Comparison of ENCODE assay signal across 2 cellular contexts in the genomic region with DNA sequence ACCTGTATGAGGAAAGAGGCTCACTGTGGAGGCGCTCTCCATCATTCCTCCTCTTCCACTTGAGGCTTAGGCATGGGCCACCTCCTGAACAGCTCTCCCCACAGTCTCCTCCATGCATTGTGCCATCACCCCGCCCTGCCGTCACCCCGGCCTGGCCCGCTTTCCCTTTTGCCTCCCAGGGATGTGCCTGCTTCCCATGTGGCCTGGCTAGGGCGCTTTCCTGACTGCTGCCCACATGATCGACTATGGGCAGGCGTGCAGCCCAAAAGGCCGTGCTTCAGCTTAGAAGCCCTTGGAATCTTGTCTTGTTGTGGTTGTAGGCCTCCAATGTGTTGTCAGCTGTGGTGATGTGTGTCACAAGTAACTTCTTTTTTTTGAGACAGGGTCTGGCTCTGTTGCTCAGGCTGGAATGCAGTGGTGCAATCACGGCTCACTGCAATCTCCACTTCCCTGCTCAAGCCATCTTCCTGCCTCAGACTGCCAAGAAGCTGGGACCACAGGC.
TF ChIP-seq lines count a peak whose summit lies in the region.

No MANE protein-coding gene starts in this region.

TF ChIP-seq in HepG2, 621 proteins besides CTCF, POLR2A, EP300 and RAD21:
- TF ChIP-seq TOPORS (CRISPR knock-in tag; IDR thresholded peaks at IDR 0.05) (no peak), ZBTB38 (CRISPR knock-in tag; IDR thresholded peaks at IDR 0.05) (peak; percentile 78; the same call in 1 of the 2 replicates), TEAD3 (CRISPR knock-in tag; optimal IDR thresholded peaks at IDR 0.05; ENCODE audit: borderline replicate concordance) (peak; percentile 61), CEBPB (IDR thresholded peaks at IDR 0.05; ENCODE audit: borderline replicate concordance, low read depth, low read length) (peak; percentile 45; the same call in 1 of the 2 replicates), ZNF589 (CRISPR knock-in tag; conservative IDR thresholded peaks at IDR 0.05) (no peak), CBFB (CRISPR knock-in tag; IDR thresholded peaks at IDR 0.05) (no peak), POLR2AphosphoS5 (IDR thresholded peaks at IDR 0.05; ENCODE audit: low read depth, low read length) (no peak), ZNF768 (CRISPR knock-in tag; IDR thresholded peaks at IDR 0.05) (peak; percentile 36; the same call in 1 of the 2 replicates), SALL1 (CRISPR knock-in tag; IDR thresholded peaks at IDR 0.05) (no peak), GTF3A (CRISPR knock-in tag; conservative IDR thresholded peaks at IDR 0.05) (no peak), ADNP (CRISPR knock-in tag; IDR thresholded peaks at IDR 0.05) (no peak), MED1 (CRISPR knock-in tag; IDR thresholded peaks at IDR 0.05) (no peak), NFKB2 (CRISPR knock-in tag; IDR thresholded peaks at IDR 0.05; ENCODE audit: borderline replicate concordance) (0 out of 2 replicates have a peak, but pooled peaks have one; percentile 18), NRL (CRISPR knock-in tag; IDR thresholded peaks at IDR 0.05; ENCODE audit: borderline replicate concordance) (0 out of 2 replicates have a peak, but pooled peaks have one; percentile 21), MAFG (CRISPR knock-in tag; IDR thresholded peaks at IDR 0.05) (no peak), TMF1 (CRISPR knock-in tag; IDR thresholded peaks at IDR 0.05; ENCODE audit: low read depth) (no peak)
- TF ChIP-seq, protein P1, sequence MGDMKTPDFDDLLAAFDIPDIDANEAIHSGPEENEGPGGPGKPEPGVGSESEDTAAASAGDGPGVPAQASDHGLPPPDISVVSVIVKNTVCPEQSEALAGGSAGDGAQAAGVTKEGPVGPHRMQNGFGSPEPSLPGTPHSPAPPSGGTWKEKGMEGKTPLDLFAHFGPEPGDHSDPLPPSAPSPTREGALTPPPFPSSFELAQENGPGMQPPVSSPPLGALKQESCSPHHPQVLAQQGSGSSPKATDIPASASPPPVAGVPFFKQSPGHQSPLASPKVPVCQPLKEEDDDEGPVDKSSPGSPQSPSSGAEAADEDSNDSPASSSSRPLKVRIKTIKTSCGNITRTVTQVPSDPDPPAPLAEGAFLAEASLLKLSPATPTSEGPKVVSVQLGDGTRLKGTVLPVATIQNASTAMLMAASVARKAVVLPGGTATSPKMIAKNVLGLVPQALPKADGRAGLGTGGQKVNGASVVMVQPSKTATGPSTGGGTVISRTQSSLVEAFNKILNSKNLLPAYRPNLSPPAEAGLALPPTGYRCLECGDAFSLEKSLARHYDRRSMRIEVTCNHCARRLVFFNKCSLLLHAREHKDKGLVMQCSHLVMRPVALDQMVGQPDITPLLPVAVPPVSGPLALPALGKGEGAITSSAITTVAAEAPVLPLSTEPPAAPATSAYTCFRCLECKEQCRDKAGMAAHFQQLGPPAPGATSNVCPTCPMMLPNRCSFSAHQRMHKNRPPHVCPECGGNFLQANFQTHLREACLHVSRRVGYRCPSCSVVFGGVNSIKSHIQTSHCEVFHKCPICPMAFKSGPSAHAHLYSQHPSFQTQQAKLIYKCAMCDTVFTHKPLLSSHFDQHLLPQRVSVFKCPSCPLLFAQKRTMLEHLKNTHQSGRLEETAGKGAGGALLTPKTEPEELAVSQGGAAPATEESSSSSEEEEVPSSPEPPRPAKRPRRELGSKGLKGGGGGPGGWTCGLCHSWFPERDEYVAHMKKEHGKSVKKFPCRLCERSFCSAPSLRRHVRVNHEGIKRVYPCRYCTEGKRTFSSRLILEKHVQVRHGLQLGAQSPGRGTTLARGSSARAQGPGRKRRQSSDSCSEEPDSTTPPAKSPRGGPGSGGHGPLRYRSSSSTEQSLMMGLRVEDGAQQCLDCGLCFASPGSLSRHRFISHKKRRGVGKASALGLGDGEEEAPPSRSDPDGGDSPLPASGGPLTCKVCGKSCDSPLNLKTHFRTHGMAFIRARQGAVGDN (CRISPR knock-in tag; IDR thresholded peaks at IDR 0.05) = peak; percentile 66
- TF ChIP-seq, protein P2, sequence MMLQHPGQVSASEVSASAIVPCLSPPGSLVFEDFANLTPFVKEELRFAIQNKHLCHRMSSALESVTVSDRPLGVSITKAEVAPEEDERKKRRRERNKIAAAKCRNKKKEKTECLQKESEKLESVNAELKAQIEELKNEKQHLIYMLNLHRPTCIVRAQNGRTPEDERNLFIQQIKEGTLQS (CRISPR knock-in tag; IDR thresholded peaks at IDR 0.05) = no peak
- TF ChIP-seq, protein P3, sequence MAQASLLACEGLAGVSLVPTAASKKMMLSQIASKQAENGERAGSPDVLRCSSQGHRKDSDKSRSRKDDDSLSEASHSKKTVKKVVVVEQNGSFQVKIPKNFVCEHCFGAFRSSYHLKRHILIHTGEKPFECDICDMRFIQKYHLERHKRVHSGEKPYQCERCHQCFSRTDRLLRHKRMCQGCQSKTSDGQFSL (CRISPR knock-in tag; IDR thresholded peaks at IDR 0.05) = 0 out of 2 replicates have a peak, but pooled peaks have one; percentile 12
- TF ChIP-seq, protein P4, sequence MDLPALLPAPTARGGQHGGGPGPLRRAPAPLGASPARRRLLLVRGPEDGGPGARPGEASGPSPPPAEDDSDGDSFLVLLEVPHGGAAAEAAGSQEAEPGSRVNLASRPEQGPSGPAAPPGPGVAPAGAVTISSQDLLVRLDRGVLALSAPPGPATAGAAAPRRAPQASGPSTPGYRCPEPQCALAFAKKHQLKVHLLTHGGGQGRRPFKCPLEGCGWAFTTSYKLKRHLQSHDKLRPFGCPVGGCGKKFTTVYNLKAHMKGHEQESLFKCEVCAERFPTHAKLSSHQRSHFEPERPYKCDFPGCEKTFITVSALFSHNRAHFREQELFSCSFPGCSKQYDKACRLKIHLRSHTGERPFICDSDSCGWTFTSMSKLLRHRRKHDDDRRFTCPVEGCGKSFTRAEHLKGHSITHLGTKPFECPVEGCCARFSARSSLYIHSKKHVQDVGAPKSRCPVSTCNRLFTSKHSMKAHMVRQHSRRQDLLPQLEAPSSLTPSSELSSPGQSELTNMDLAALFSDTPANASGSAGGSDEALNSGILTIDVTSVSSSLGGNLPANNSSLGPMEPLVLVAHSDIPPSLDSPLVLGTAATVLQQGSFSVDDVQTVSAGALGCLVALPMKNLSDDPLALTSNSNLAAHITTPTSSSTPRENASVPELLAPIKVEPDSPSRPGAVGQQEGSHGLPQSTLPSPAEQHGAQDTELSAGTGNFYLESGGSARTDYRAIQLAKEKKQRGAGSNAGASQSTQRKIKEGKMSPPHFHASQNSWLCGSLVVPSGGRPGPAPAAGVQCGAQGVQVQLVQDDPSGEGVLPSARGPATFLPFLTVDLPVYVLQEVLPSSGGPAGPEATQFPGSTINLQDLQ (CRISPR knock-in tag; IDR thresholded peaks at IDR 0.05) = 0 out of 2 replicates have a peak, but pooled peaks have one; percentile 12
- TF ChIP-seq, protein P5, sequence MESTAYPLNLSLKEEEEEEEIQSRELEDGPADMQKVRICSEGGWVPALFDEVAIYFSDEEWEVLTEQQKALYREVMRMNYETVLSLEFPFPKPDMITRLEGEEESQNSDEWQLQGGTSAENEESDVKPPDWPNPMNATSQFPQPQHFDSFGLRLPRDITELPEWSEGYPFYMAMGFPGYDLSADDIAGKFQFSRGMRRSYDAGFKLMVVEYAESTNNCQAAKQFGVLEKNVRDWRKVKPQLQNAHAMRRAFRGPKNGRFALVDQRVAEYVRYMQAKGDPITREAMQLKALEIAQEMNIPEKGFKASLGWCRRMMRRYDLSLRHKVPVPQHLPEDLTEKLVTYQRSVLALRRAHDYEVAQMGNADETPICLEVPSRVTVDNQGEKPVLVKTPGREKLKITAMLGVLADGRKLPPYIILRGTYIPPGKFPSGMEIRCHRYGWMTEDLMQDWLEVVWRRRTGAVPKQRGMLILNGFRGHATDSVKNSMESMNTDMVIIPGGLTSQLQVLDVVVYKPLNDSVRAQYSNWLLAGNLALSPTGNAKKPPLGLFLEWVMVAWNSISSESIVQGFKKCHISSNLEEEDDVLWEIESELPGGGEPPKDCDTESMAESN (CRISPR knock-in tag; conservative IDR thresholded peaks at IDR 0.05) = no peak
TF ChIP-seq in HepG2: peak in this region for 9.

TF ChIP-seq in SK-N-SH treated with all-trans-retinoic acid at 6 μM for 48 hours, 23 proteins besides CTCF, POLR2A, EP300 and RAD21:
- no peak for TF ChIP-seq ZNF565 (CRISPR knock-in tag; conservative IDR thresholded peaks at IDR 0.05; ENCODE audit: low read depth)
- TF ChIP-seq, protein P6, sequence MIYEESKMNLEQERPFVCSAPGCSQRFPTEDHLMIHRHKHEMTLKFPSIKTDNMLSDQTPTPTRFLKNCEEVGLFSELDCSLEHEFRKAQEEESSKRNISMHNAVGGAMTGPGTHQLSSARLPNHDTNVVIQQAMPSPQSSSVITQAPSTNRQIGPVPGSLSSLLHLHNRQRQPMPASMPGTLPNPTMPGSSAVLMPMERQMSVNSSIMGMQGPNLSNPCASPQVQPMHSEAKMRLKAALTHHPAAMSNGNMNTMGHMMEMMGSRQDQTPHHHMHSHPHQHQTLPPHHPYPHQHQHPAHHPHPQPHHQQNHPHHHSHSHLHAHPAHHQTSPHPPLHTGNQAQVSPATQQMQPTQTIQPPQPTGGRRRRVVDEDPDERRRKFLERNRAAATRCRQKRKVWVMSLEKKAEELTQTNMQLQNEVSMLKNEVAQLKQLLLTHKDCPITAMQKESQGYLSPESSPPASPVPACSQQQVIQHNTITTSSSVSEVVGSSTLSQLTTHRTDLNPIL (CRISPR knock-in tag; IDR thresholded peaks at IDR 0.05; ENCODE audit: low read depth) = no peak
- no peak for TF ChIP-seq BACH2 (CRISPR knock-in tag; IDR thresholded peaks at IDR 0.05; ENCODE audit: borderline replicate concordance)
- no peak for TF ChIP-seq TCF4 (CRISPR knock-in tag; IDR thresholded peaks at IDR 0.05; ENCODE audit: borderline replicate concordance)
- no peak for TF ChIP-seq ZFP3 (CRISPR knock-in tag; IDR thresholded peaks at IDR 0.05)
- TF ChIP-seq GLIS3 (CRISPR knock-in tag; IDR thresholded peaks at IDR 0.05) = no peak
- TF ChIP-seq ARNTL (CRISPR knock-in tag; IDR thresholded peaks at IDR 0.05; ENCODE audit: borderline replicate concordance, low read depth) = no peak
- TF ChIP-seq PPARA (CRISPR knock-in tag; IDR thresholded peaks at IDR 0.05; ENCODE audit: borderline replicate concordance) = no peak
- no peak for TF ChIP-seq ZNF70 (CRISPR knock-in tag; IDR thresholded peaks at IDR 0.05)
- no peak for TF ChIP-seq ZNF8 (CRISPR knock-in tag; IDR thresholded peaks at IDR 0.05)
